In genomic region chr2:65595641-65596040, GRCh38 we compare ENCODE assay signal across 15 cellular contexts.
"Had no signal": no experiment of that assay in that cellular context is flagged by ENCODE, and none has a peak within 500 bp of the region (broad histone marks: within the 10 kb centered on the region; RNA-seq: fewer than 3 reads in every experiment).

No MANE protein-coding gene starts in this region.

- ATAC-seq: activated CD8-positive, alpha-beta T cell treated with anti-CD3 and anti-CD28 coated beads for 36 hours; activated naive CD4-positive, alpha-beta T cell treated with anti-CD3 and anti-CD28 coated beads, Interleukin-2, amount 50 U/mL, for 72 hours; right cardiac atrium; stimulated activated naive CD8-positive, alpha-beta T cell treated with anti-CD3 and anti-CD28 coated beads, Interleukin-15, Interleukin-2, amounts not matched to agents 100 U/mL and 50 U/mL, for 24 hours; upper lobe of right lung; WTC11 had no signal

- H3K4me3 Mint-ChIP-seq: activated CD8-positive, alpha-beta T cell treated with anti-CD3 and anti-CD28 coated beads for 36 hours; WTC11 had no signal

- H3K4me2 ChIP-seq: smooth muscle cell had no signal

- H3K4me1 ChIP-seq: prostate gland, suprapubic skin, upper lobe of right lung had no signal

- DNase-seq: activated CD4-positive, alpha-beta T cell treated with anti-CD3 and anti-CD28 coated beads for 48 hours; activated CD8-positive, alpha-beta T cell treated with anti-CD3 and anti-CD28 coated beads for 36 hours; activated gamma-delta T cell; activated T-cell treated with anti-CD3 and anti-CD28 coated beads, Interleukin-2, amount 50 U/mL, for 48 hours; caudate nucleus; hypothalamus; kidney glomerular epithelial cell; right cardiac atrium; stimulated activated naive CD8-positive, alpha-beta T cell treated with anti-CD3 and anti-CD28 coated beads, Interleukin-15, Interleukin-2, amounts not matched to agents 100 U/mL and 50 U/mL, for 24 hours; upper lobe of right lung had no signal

- H3K9me3 ChIP-seq: prostate gland, suprapubic skin, upper lobe of right lung had no signal

- H3K27ac ChIP-seq: prostate gland, suprapubic skin, upper lobe of right lung had no signal

- H3K27ac Mint-ChIP-seq: activated CD8-positive, alpha-beta T cell treated with anti-CD3 and anti-CD28 coated beads for 36 hours; activated naive CD4-positive, alpha-beta T cell treated with anti-CD3 and anti-CD28 coated beads, Interleukin-2, amount 50 U/mL, for 72 hours; WTC11 had no signal

- H3K36me3 ChIP-seq: prostate gland, suprapubic skin, upper lobe of right lung had no signal

- H3K4me3 ChIP-seq: prostate gland, smooth muscle cell, suprapubic skin, upper lobe of right lung had no signal

- H3K36me3 Mint-ChIP-seq: WTC11 had no signal

- H3K4me1 Mint-ChIP-seq: WTC11 had no signal

- H3K27me3 ChIP-seq: suprapubic skin, upper lobe of right lung had no signal
